In genomic region chr6:40779399-40779798, GRCh38 we compare ENCODE assay signal across 19 cellular contexts.
DNase-seq lines count a peak whose midpoint lies in the region; ATAC-seq, FAIRE-seq and TF ChIP-seq lines count a peak whose summit lies in the region.
"Had no signal": no experiment of that assay in that cellular context is flagged by ENCODE, and none has a peak within 500 bp of the region (broad histone marks: within the 10 kb centered on the region; RNA-seq: fewer than 3 reads in every experiment).

No MANE protein-coding gene starts in this region.

- BruUV-seq in MCF 10A (replicated peaks; lab: Mats Ljungman, UMichigan), result no TSS peak

- H3K4me1 Mint-ChIP-seq in MCF 10A (ENCODE audit: insufficient read depth, unreplicated experiment) (no peaks in the 10 kb centered on the region), immature natural killer cell (no peaks in the 10 kb centered on the region)

- H3K36me3 ChIP-seq in breast epithelium, result no peaks in the 10 kb centered on the region
- H3K36me3 ChIP-seq: neutrophil had no signal

- intact Hi-C loops in MCF 10A (cut with micrococcal nuclease), result no loop called here
- intact Hi-C loops in breast epithelium (cut with DNase I; ENCODE audit: low total_unique reads), result no loop called here

- no peak overlapping the region for H3K4me3 ChIP-seq in breast epithelium
- no peak overlapping the region for H3K4me3 ChIP-seq in fibroblast of the aortic adventitia (ENCODE audit: low read depth, low read length)
- H3K4me3 ChIP-seq: PC-9 had no signal

- H3K27ac ChIP-seq in breast epithelium, result no peak overlapping the region
- H3K27ac ChIP-seq: neutrophil, PC-9 had no signal

- H3K36me3 Mint-ChIP-seq in MCF 10A (ENCODE audit: insufficient read depth, unreplicated experiment) (no peaks in the 10 kb centered on the region), immature natural killer cell (no peaks in the 10 kb centered on the region)

- H3K4me1 ChIP-seq in breast epithelium, result no peaks in the 10 kb centered on the region

- H3K4me3 Mint-ChIP-seq in MCF 10A (ENCODE audit: unreplicated experiment), result no peak overlapping the region
- H3K4me3 Mint-ChIP-seq in immature natural killer cell, result no peak overlapping the region
- H3K4me3 Mint-ChIP-seq: T-helper 2 cell treated with Interferon-gamma antibody and Interleukin-4, amounts not matched to agents 5 μg/mL and 100 μg/mL, for 36 hours had no signal

- peak; percentile 85 for FAIRE-seq in urothelium cell line (lab: Jason Lieb, UNC)
- FAIRE-seq: A204.1, GM12891 had no signal

- H3K27ac Mint-ChIP-seq in MCF 10A (ENCODE audit: low read depth, unreplicated experiment) (no peak overlapping the region), immature natural killer cell (no peak overlapping the region)
- H3K27ac Mint-ChIP-seq: activated T-helper 2 cell treated with anti-CD3 and anti-CD28 coated beads, Interferon-gamma antibody, Interleukin-2, Interleukin-4, amounts not matched to agents 10 μg/mL and 5 μg/mL and 100 μg/mL, durations not matched to agents 14 hours and 24 hours and 36 hours; T-helper 2 cell treated with Interferon-gamma antibody and Interleukin-4, amounts not matched to agents 5 μg/mL and 100 μg/mL, for 36 hours had no signal

- CTCF ChIA-PET in MCF 10A (lab: Yijun Ruan, JAX), result interaction anchor here (0.6 kb wide), 1 partner anchor 33 kb away, joined by 3 read pairs; no protein-coding TSS in a partner anchor

- TF ChIP-seq CTCF in MCF 10A (IDR thresholded peaks at IDR 0.05; ENCODE audit: unreplicated experiment), result no peak
- TF ChIP-seq CTCF in breast epithelium (IDR thresholded peaks at IDR 0.05), result no peak
- TF ChIP-seq CTCF in fibroblast of the aortic adventitia (IDR thresholded peaks at IDR 0.05; ENCODE audit: insufficient read depth, low read length), result no peak

- H3K27me3 Mint-ChIP-seq in MCF 10A (ENCODE audit: insufficient read depth, unreplicated experiment) (no peaks in the 10 kb centered on the region), immature natural killer cell (ENCODE audit: low read depth in 3 of 3) (peaks cover 0 to 5% (median 1%) of the 10 kb centered on the region in 3 donors)

- H3K9me3 Mint-ChIP-seq in MCF 10A (ENCODE audit: unreplicated experiment) (no peaks in the 10 kb centered on the region), immature natural killer cell (peaks cover 0 to 2% (median 0%) of the 10 kb centered on the region in 6 donors)
- H3K9me3 Mint-ChIP-seq: activated T-helper 2 cell treated with anti-CD3 and anti-CD28 coated beads, Interferon-gamma antibody, Interleukin-2, Interleukin-4, amounts not matched to agents 10 μg/mL and 5 μg/mL and 100 μg/mL, durations not matched to agents 14 hours and 24 hours and 36 hours; T-helper 2 cell treated with Interferon-gamma antibody and Interleukin-4, amounts not matched to agents 5 μg/mL and 100 μg/mL, for 36 hours had no signal

- peak; percentile 38 for DNase-seq in MCF 10A (ENCODE audit: unreplicated experiment)
- DNase-seq in breast epithelium (ENCODE audit: low spot score in 2 of 2), result no peak
- peak; percentile 28 for DNase-seq in SW480 (ENCODE audit: low spot score)
- peak; percentile 18 for DNase-seq in fibroblast of the aortic adventitia (ENCODE audit: low read depth)
- peak; percentile 70 for DNase-seq in urothelium cell line (ENCODE audit: low spot score)
- no peak for DNase-seq in NCI-H446 (lab: John Stamatoyannopoulos, UW)
- DNase-seq in immature natural killer cell, result no peak
- DNase-seq: activated CD4-positive, alpha-beta T cell treated with anti-CD3 and anti-CD28 coated beads, Interleukin-2, amount 50 U/mL, for 48 hours; DMS153; NCI-H1048; NCI-H446 treated with DMSO at 0.1 percent for 48 hours; PC-9; trophoblast cell had no signal

- no peak for TF ChIP-seq POLR2A in breast epithelium (IDR thresholded peaks at IDR 0.05)

- ATAC-seq in GM18907 (IDR thresholded peaks at IDR 0.05; ENCODE audit: unreplicated experiment), result no peak

- no peaks in the 10 kb centered on the region for H3K9me3 ChIP-seq in breast epithelium
- H3K9me3 ChIP-seq: neutrophil had no signal

- POLR2A ChIA-PET in MCF 10A (lab: Yijun Ruan, JAX), result interaction anchor here (0.6 to 0.7 kb wide), 2 partner anchors 30 to 544 kb away, joined by 3 read pairs; no protein-coding TSS in a partner anchor

- peaks cover 0 to 7% of the 10 kb centered on the region in 2 donors for H3K27me3 ChIP-seq in breast epithelium
- H3K27me3 ChIP-seq: neutrophil had no signal

Comparison
In these comparisons a context has a peak if more than half of its experiments do, and no peak if none do; other contexts are left out.
1. DNase-seq: peak in MCF 10A (single experiment), SW480 (single experiment), fibroblast of the aortic adventitia (single experiment) and urothelium cell line (single experiment); none in breast epithelium (0 of 2), NCI-H446 (0 of 2) and immature natural killer cell (0 of 3).